In genomic region chr11:4095509-4096230, GRCh38 we compare ENCODE assay signal across 8 cellular contexts. TPM values are rescaled to one million over a fixed set of nuclear protein-coding genes. Genes with fewer than 3 reads are reported as not detected.
DNase-seq lines count a peak whose midpoint lies in the region; ATAC-seq lines count a peak whose summit lies in the region.

No MANE protein-coding gene starts in this region.

- H3K9me3 ChIP-seq in HUES64 (ENCODE audit: insufficient read depth, low read depth, low read length) (no peaks in the 10 kb centered on the region), iPS DF 6.9 (ENCODE audit: control insufficient read depth, insufficient read depth, low read length) (no peaks in the 10 kb centered on the region)

- H3K4me1 ChIP-seq in HUES64 (ENCODE audit: insufficient read depth, low read length) (0 out of 2 replicates have a peak, but pooled peaks cover 8% of the 10 kb centered on the region), iPS DF 6.9 (ENCODE audit: control insufficient read depth, insufficient read depth, low read length) (no peaks in the 10 kb centered on the region)

- peaks cover 74% of the 10 kb centered on the region for H3K4me1 Mint-ChIP-seq in activated T-helper 2 cell treated with anti-CD3 and anti-CD28 coated beads, Interferon-gamma antibody, Interleukin-2, Interleukin-4, amounts not matched to agents 10 μg/mL and 5 μg/mL and 100 μg/mL, durations not matched to agents 14 hours and 24 hours and 36 hours (ENCODE audit: low read depth)
- H3K4me1 Mint-ChIP-seq in stimulated activated effector memory CD8-positive, alpha-beta T cell treated with anti-CD3 and anti-CD28 coated beads, Interleukin-12 subunit alpha, Interleukin-12 subunit beta, amount 100 ng/mL, for 72 hours, result peaks cover 56% of the 10 kb centered on the region

- H3K4me3 ChIP-seq in HUES64 (ENCODE audit: low read length), result peak overlapping the region; percentile 88
- H3K4me3 ChIP-seq in iPS DF 6.9 (ENCODE audit: low read length), result peak overlapping the region; percentile 99; the same call in 1 of the 2 replicates

- H3K9ac ChIP-seq in HUES64 (ENCODE audit: low read depth, low read length), result peak overlapping the region; percentile 92

- H3K27me3 ChIP-seq in HUES64 (ENCODE audit: insufficient read depth, low read length) (no peaks in the 10 kb centered on the region), iPS DF 6.9 (ENCODE audit: control insufficient read depth, insufficient read depth, low read length) (no peaks in the 10 kb centered on the region)

- no peaks in the 10 kb centered on the region for H3K27me3 Mint-ChIP-seq in activated T-helper 2 cell treated with anti-CD3 and anti-CD28 coated beads, Interferon-gamma antibody, Interleukin-2, Interleukin-4, amounts not matched to agents 10 μg/mL and 5 μg/mL and 100 μg/mL, durations not matched to agents 14 hours and 24 hours and 36 hours (ENCODE audit: low read depth)

- DNase-seq in Caki2 (ENCODE audit: low read depth) (peak; percentile 26), iPS DF 6.9 (ENCODE audit: low read depth, low spot score) (no peak), retina (no peak), DMS153 treated with DMSO at 0.1 percent for 48 hours (lab: John Stamatoyannopoulos, UW; ENCODE audit: unreplicated experiment) (no peak)
- no peak for DNase-seq in activated T-helper 2 cell treated with anti-CD3 and anti-CD28 coated beads, Interferon-gamma antibody, Interleukin-2, Interleukin-4, amounts not matched to agents 10 μg/mL and 5 μg/mL and 100 μg/mL, durations not matched to agents 14 hours and 24 hours and 36 hours (ENCODE audit: low spot score)
- DNase-seq in stimulated activated effector memory CD8-positive, alpha-beta T cell treated with anti-CD3 and anti-CD28 coated beads, Interleukin-12 subunit alpha, Interleukin-12 subunit beta, amount 100 ng/mL, for 72 hours (ENCODE audit: low spot score in 2 of 2), result peak in 1 of 2 donors; percentile 43

- in situ Hi-C loops in Caki2 (cut with HindIII; ENCODE audit: low pct_unique_long_range_greater_than_20kb, low sequenced_read_pairs), result no loop called here

- peak overlapping the region; percentile 94 for H3K4me3 Mint-ChIP-seq in activated T-helper 2 cell treated with anti-CD3 and anti-CD28 coated beads, Interferon-gamma antibody, Interleukin-2, Interleukin-4, amounts not matched to agents 10 μg/mL and 5 μg/mL and 100 μg/mL, durations not matched to agents 14 hours and 24 hours and 36 hours (ENCODE audit: low read depth)
- H3K4me3 Mint-ChIP-seq in stimulated activated effector memory CD8-positive, alpha-beta T cell treated with anti-CD3 and anti-CD28 coated beads, Interleukin-12 subunit alpha, Interleukin-12 subunit beta, amount 100 ng/mL, for 72 hours, result peak overlapping the region; percentile 98

- no peaks in the 10 kb centered on the region for H3K9me3 Mint-ChIP-seq in activated T-helper 2 cell treated with anti-CD3 and anti-CD28 coated beads, Interferon-gamma antibody, Interleukin-2, Interleukin-4, amounts not matched to agents 10 μg/mL and 5 μg/mL and 100 μg/mL, durations not matched to agents 14 hours and 24 hours and 36 hours
- H3K9me3 Mint-ChIP-seq in stimulated activated effector memory CD8-positive, alpha-beta T cell treated with anti-CD3 and anti-CD28 coated beads, Interleukin-12 subunit alpha, Interleukin-12 subunit beta, amount 100 ng/mL, for 72 hours, result no peaks in the 10 kb centered on the region

- 31% methylated on average over 9 of the region's 10 CpGs for WGBS in HUES64
- WGBS in iPS DF 6.9 (ENCODE audit: insufficient coverage, insufficient read length), result no CpG with 5 or more reads among the region's 10 CpGs

- intact Hi-C loops in activated T-helper 2 cell treated with anti-CD3 and anti-CD28 coated beads, Interferon-gamma antibody, Interleukin-2, Interleukin-4, amounts not matched to agents 10 μg/mL and 5 μg/mL and 100 μg/mL, durations not matched to agents 14 hours and 24 hours and 36 hours (cut with micrococcal nuclease), result loop anchor here (10.0 kb wide), 1 partner anchor 1589 kb away; the partner anchor contains the start of genes TRIM22 and TRIM5

- no peak for ATAC-seq in stimulated activated effector memory CD8-positive, alpha-beta T cell treated with anti-CD3 and anti-CD28 coated beads, Interleukin-12 subunit alpha, Interleukin-12 subunit beta, amount 100 ng/mL, for 72 hours
- ATAC-seq in GM19452 (IDR thresholded peaks at IDR 0.05; ENCODE audit: unreplicated experiment), result no peak

- H3K27ac ChIP-seq in HUES64 (ENCODE audit: low read depth, low read length), result peak overlapping the region; percentile 93; the same call in 1 of the 2 replicates
- no peak overlapping the region for H3K27ac ChIP-seq in iPS DF 6.9 (ENCODE audit: low read length)

- peak overlapping the region; percentile 88 for H3K27ac Mint-ChIP-seq in activated T-helper 2 cell treated with anti-CD3 and anti-CD28 coated beads, Interferon-gamma antibody, Interleukin-2, Interleukin-4, amounts not matched to agents 10 μg/mL and 5 μg/mL and 100 μg/mL, durations not matched to agents 14 hours and 24 hours and 36 hours
- H3K27ac Mint-ChIP-seq in stimulated activated effector memory CD8-positive, alpha-beta T cell treated with anti-CD3 and anti-CD28 coated beads, Interleukin-12 subunit alpha, Interleukin-12 subunit beta, amount 100 ng/mL, for 72 hours, result peak overlapping the region; percentile 99

- H3K36me3 Mint-ChIP-seq in activated T-helper 2 cell treated with anti-CD3 and anti-CD28 coated beads, Interferon-gamma antibody, Interleukin-2, Interleukin-4, amounts not matched to agents 10 μg/mL and 5 μg/mL and 100 μg/mL, durations not matched to agents 14 hours and 24 hours and 36 hours (ENCODE audit: low read depth), result peaks cover 56% of the 10 kb centered on the region
- peaks cover 77% of the 10 kb centered on the region for H3K36me3 Mint-ChIP-seq in stimulated activated effector memory CD8-positive, alpha-beta T cell treated with anti-CD3 and anti-CD28 coated beads, Interleukin-12 subunit alpha, Interleukin-12 subunit beta, amount 100 ng/mL, for 72 hours

- H3K36me3 ChIP-seq in HUES64 (ENCODE audit: insufficient read depth, low read length) (no peaks in the 10 kb centered on the region; the same call in 1 of the 2 replicates), iPS DF 6.9 (ENCODE audit: control insufficient read depth, insufficient read depth, low read length) (no peaks in the 10 kb centered on the region)

RNA-seq across cellular contexts. Expression of gene RRM1, which starts 1.1 kb away (rescaled TPM):
- total RNA-seq in Caki2 (2014; rRNA removed; shearing (Covaris generic); ENCODE audit: low replicate concordance), result 93.1 and 104 TPM in 2 replicates
- polyA plus RNA-seq in HUES64 (2013, experiment 1 of 2), result 104 TPM
- polyA plus RNA-seq in HUES64 (2013, experiment 2 of 2), result 113 TPM
- 142 and 146 TPM in 2 replicates for total RNA-seq in activated T-helper 2 cell treated with anti-CD3 and anti-CD28 coated beads, Interferon-gamma antibody, Interleukin-2, Interleukin-4, amounts not matched to agents 10 μg/mL and 5 μg/mL and 100 μg/mL, durations not matched to agents 14 hours and 24 hours and 36 hours
